Comparison of ENCODE assay signal across 17 cellular contexts in genomic region chr20:13111249-13111911, GRCh38.
"Had no signal": no experiment of that assay in that cellular context is flagged by ENCODE, and none has a peak within 500 bp of the region (broad histone marks: within the 10 kb centered on the region; RNA-seq: fewer than 3 reads in every experiment).

No MANE protein-coding gene starts in this region.

- H3K9me3 Mint-ChIP-seq: natural killer cell treated with Interleukin-12 subunit alpha and Interleukin-12 subunit beta and Interleukin-15 and Interleukin-18, amount 100 ng/mL, for 72 hours; stimulated activated naive B cell treated with anti-CD40 and anti-IgM and Interleukin-4, amounts not matched to agents 10 μg/mL and 1 μg/mL and 100 μg/mL, for 72 hours; WTC11 had no signal

- H3K9me3 ChIP-seq: body of pancreas, left lung, tibial nerve had no signal

- H3K27me3 Mint-ChIP-seq: activated naive CD8-positive, alpha-beta T cell; natural killer cell treated with Interleukin-12 subunit alpha and Interleukin-12 subunit beta and Interleukin-15 and Interleukin-18, amount 100 ng/mL, for 72 hours had no signal

- H3K36me3 Mint-ChIP-seq: activated naive CD8-positive, alpha-beta T cell; natural killer cell treated with Interleukin-12 subunit alpha and Interleukin-12 subunit beta and Interleukin-15 and Interleukin-18, amount 100 ng/mL, for 72 hours; stimulated activated naive B cell treated with anti-CD40 and anti-IgM and Interleukin-4, amounts not matched to agents 10 μg/mL and 1 μg/mL and 100 μg/mL, for 72 hours; WTC11 had no signal

- H3K36me3 ChIP-seq: tibial nerve had no signal

- ATAC-seq: body of pancreas; left lung; stimulated activated naive B cell treated with anti-CD40 and anti-IgM and Interleukin-4, amounts not matched to agents 10 μg/mL and 1 μg/mL and 100 μg/mL, for 72 hours; WTC11 had no signal

- H3K4me3 Mint-ChIP-seq: activated naive CD8-positive, alpha-beta T cell; natural killer cell treated with Interleukin-12 subunit alpha and Interleukin-12 subunit beta and Interleukin-15 and Interleukin-18, amount 100 ng/mL, for 72 hours; stimulated activated naive B cell treated with anti-CD40 and anti-IgM and Interleukin-4, amounts not matched to agents 10 μg/mL and 1 μg/mL and 100 μg/mL, for 72 hours; WTC11 had no signal

- H3K4me1 ChIP-seq: left lung, tibial nerve had no signal

- H3K4me1 Mint-ChIP-seq: stimulated activated naive B cell treated with anti-CD40 and anti-IgM and Interleukin-4, amounts not matched to agents 10 μg/mL and 1 μg/mL and 100 μg/mL, for 72 hours; WTC11 had no signal

- DNase-seq: activated CD4-positive, alpha-beta T cell treated with anti-CD3 and anti-CD28 coated beads for 4 hours; activated CD8-positive, alpha-beta memory T cell treated with anti-CD3 and anti-CD28 coated beads, Interleukin-2, amount 50 U/mL, for 48 hours; activated gamma-delta T cell treated with Interleukin-2 at 50 U/mL for 16 hours; amniotic stem cell; caudate nucleus; erythroblast; left lung; posterior cingulate gyrus; retina; stimulated activated CD4-positive, alpha-beta T cell treated with anti-CD3 and anti-CD28 coated beads, Interleukin-2, amount 100 ng/mL, for 48 hours; stimulated activated naive B cell treated with anti-CD40 and anti-IgM and Interleukin-4, amounts not matched to agents 10 μg/mL and 1 μg/mL and 100 μg/mL, for 72 hours; T-helper 2 cell had no signal

- H3K4me3 ChIP-seq: body of pancreas, left lung, tibial nerve had no signal

- H3K27ac Mint-ChIP-seq: activated naive CD8-positive, alpha-beta T cell; natural killer cell treated with Interleukin-12 subunit alpha and Interleukin-12 subunit beta and Interleukin-15 and Interleukin-18, amount 100 ng/mL, for 72 hours; stimulated activated naive B cell treated with anti-CD40 and anti-IgM and Interleukin-4, amounts not matched to agents 10 μg/mL and 1 μg/mL and 100 μg/mL, for 72 hours; WTC11 had no signal
